ENCODE assay signal across 16 cellular contexts in the genomic region with DNA sequence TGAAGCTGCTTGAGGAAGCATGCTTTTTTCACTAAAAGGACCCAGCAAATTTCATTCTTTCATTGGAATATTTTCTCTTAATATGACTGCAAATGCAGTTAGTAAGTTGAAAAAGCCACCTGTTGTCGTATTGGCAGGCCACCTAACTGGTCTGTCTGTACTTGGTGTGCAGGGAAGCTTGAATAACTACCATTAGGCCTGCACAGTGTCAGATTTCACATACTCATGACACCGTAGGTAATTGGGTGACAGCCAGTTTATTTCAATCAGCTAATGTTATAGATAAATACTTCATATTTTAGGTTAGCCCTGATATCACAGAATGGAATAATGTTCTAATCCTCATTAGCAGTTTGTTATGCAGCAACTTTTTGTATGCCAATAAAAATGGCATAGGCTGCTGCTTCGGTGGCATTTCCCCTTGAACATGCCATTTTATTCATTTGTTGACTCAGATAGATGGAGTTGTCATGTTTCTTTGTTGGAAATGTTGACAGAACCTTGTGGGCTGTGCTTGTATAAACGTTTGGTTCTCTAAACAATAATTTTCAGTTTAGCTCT.
A peak's percentile ranks its signal among the peaks of the same experiment; 100 is the strongest.
DNase-seq lines count a peak whose midpoint lies in the region; TF ChIP-seq lines count a peak whose summit lies in the region.
"Had no signal": no experiment of that assay in that cellular context is flagged by ENCODE, and none has a peak within 500 bp of the region (broad histone marks: within the 10 kb centered on the region; RNA-seq: fewer than 3 reads in every experiment).

No MANE protein-coding gene starts in this region.

- H3K4me1 ChIP-seq in breast epithelium = no peaks in the 10 kb centered on the region

- in situ Hi-C loops in G401 (cut with HindIII; ENCODE audit: low sequenced_read_pairs) = no loop called here

- no peak overlapping the region for H3K4me3 ChIP-seq in breast epithelium

- peak; percentile 30 for DNase-seq in COLO668 (lab: John Stamatoyannopoulos, UW; ENCODE audit: unreplicated experiment)
- DNase-seq in NCI-H1105 treated with DMSO at 0.1 percent for 48 hours (lab: John Stamatoyannopoulos, UW) = peak; percentile 89
- peak; percentile 61 for DNase-seq in NCI-H2171 treated with DMSO at 0.1 percent for 48 hours (lab: John Stamatoyannopoulos, UW)
- no peak for DNase-seq in epidermal melanocyte (ENCODE audit: insufficient read length, low spot score)
- DNase-seq in breast epithelium (ENCODE audit: low spot score in 2 of 2) = no peak
- no peak for DNase-seq in ecto neural progenitor cell (ENCODE audit: low spot score)
- DNase-seq in G401 (ENCODE audit: low spot score) = no peak
- DNase-seq: activated CD4-positive, alpha-beta T cell treated with anti-CD3 and anti-CD28 coated beads, Interleukin-2, amount 50 U/mL, for 4 hours; activated T-cell treated with anti-CD3 and anti-CD28 coated beads, Interleukin-2, amount 50 U/mL, for 24 hours; CD4-positive, alpha-beta memory T cell; cortex of kidney; Kasumi-1; mammary epithelial cell; NCI-H526 treated with DMSO at 0.1 percent for 48 hours; SW 1271 had no signal

- no peak for TF ChIP-seq POLR2A in breast epithelium (IDR thresholded peaks at IDR 0.05)

- H3K27ac ChIP-seq in VCaP (peak overlapping the region; percentile 32; the same call in 1 of the 2 replicates), breast epithelium (no peak overlapping the region)

- no peaks in the 10 kb centered on the region for H3K36me3 ChIP-seq in breast epithelium

- H3K27me3 ChIP-seq in breast epithelium = peaks cover 0 to 16% of the 10 kb centered on the region in 2 donors

- TF ChIP-seq CTCF in VCaP (conservative IDR thresholded peaks at IDR 0.05) (no peak), breast epithelium (IDR thresholded peaks at IDR 0.05) (no peak)

- intact Hi-C loops in breast epithelium (cut with DNase I; ENCODE audit: low total_unique reads) = no loop called here

- no peaks in the 10 kb centered on the region for H3K9me3 ChIP-seq in breast epithelium

Comparison
In these comparisons a context has a peak if more than half of its experiments do, and no peak if none do; other contexts are left out.
1. DNase-seq: peak in COLO668 (single experiment), NCI-H1105 treated with DMSO at 0.1 percent for 48 hours (single experiment) and NCI-H2171 treated with DMSO at 0.1 percent for 48 hours (single experiment); none in epidermal melanocyte (single experiment), breast epithelium (0 of 2), ecto neural progenitor cell (single experiment) and G401 (single experiment).